1 cellular context compared by ENCODE assay signal in genomic region chr10:61973169-61973568, GRCh38.
TF ChIP-seq lines count a peak whose summit lies in the region.

No MANE protein-coding gene starts in this region.

TF ChIP-seq in GM23338, 12 proteins besides CTCF, POLR2A, EP300 and RAD21 (continued from another document):
- TF ChIP-seq, protein P1, sequence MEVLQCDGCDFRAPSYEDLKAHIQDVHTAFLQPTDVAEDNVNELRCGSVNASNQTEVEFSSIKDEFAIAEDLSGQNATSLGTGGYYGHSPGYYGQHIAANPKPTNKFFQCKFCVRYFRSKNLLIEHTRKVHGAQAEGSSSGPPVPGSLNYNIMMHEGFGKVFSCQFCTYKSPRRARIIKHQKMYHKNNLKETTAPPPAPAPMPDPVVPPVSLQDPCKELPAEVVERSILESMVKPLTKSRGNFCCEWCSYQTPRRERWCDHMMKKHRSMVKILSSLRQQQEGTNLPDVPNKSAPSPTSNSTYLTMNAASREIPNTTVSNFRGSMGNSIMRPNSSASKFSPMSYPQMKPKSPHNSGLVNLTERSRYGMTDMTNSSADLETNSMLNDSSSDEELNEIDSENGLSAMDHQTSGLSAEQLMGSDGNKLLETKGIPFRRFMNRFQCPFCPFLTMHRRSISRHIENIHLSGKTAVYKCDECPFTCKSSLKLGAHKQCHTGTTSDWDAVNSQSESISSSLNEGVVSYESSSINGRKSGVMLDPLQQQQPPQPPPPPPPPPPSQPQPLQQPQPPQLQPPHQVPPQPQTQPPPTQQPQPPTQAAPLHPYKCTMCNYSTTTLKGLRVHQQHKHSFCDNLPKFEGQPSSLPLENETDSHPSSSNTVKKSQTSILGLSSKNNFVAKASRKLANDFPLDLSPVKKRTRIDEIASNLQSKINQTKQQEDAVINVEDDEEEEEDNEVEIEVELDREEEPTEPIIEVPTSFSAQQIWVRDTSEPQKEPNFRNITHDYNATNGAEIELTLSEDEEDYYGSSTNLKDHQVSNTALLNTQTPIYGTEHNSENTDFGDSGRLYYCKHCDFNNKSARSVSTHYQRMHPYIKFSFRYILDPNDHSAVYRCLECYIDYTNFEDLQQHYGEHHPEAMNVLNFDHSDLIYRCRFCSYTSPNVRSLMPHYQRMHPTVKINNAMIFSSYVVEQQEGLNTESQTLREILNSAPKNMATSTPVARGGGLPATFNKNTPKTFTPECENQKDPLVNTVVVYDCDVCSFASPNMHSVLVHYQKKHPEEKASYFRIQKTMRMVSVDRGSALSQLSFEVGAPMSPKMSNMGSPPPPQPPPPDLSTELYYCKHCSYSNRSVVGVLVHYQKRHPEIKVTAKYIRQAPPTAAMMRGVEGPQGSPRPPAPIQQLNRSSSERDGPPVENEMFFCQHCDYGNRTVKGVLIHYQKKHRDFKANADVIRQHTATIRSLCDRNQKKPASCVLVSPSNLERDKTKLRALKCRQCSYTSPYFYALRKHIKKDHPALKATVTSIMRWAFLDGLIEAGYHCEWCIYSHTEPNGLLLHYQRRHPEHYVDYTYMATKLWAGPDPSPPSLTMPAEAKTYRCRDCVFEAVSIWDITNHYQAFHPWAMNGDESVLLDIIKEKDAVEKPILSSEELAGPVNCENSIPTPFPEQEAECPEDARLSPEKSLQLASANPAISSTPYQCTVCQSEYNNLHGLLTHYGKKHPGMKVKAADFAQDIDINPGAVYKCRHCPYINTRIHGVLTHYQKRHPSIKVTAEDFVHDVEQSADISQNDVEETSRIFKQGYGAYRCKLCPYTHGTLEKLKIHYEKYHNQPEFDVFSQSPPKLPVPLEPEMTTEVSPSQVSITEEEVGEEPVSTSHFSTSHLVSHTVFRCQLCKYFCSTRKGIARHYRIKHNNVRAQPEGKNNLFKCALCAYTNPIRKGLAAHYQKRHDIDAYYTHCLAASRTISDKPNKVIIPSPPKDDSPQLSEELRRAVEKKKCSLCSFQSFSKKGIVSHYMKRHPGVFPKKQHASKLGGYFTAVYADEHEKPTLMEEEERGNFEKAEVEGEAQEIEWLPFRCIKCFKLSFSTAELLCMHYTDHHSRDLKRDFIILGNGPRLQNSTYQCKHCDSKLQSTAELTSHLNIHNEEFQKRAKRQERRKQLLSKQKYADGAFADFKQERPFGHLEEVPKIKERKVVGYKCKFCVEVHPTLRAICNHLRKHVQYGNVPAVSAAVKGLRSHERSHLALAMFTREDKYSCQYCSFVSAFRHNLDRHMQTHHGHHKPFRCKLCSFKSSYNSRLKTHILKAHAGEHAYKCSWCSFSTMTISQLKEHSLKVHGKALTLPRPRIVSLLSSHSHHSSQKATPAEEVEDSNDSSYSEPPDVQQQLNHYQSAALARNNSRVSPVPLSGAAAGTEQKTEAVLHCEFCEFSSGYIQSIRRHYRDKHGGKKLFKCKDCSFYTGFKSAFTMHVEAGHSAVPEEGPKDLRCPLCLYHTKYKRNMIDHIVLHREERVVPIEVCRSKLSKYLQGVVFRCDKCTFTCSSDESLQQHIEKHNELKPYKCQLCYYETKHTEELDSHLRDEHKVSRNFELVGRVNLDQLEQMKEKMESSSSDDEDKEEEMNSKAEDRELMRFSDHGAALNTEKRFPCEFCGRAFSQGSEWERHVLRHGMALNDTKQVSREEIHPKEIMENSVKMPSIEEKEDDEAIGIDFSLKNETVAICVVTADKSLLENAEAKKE (CRISPR knock-in tag; IDR thresholded peaks at IDR 0.05): no peak
- TF ChIP-seq ZNF331 (CRISPR knock-in tag; IDR thresholded peaks at IDR 0.05; ENCODE audit: low read depth) (no peak), NANOG (IDR thresholded peaks at IDR 0.05; ENCODE audit: borderline replicate concordance) (no peak), STAT1 (IDR thresholded peaks at IDR 0.05; ENCODE audit: unreplicated experiment) (no peak)
